In the genomic region with DNA sequence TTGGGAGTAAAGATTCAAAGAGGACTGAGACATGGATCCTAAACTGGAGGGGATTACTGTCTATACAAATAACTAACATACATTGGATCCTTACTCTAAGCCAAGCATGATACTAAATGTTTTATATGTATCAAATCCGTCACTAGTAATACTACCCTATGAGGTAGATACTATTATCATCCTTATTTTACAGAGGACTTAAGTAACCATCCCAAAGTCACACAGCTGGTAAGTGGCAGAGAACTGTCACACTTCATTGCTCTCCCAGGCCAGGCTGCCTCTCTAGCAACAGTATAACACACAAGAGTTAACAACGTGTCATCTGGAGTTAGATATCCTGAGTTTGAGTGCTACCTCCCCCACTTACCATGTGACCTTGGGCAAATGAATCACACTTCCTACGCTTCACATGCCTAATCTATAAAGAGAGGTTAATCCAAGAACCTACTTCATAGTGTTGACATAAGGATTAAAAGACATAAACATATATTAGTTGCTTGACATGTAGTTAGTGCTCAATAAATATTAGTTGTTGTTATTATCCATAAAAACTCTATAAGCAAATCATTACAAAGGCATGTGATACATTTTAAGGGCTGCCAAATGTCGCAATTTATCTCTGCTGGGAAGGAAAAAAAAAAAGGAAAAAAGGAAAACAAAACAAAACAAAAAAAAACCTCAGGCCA, we compare ENCODE assay signal across 9 cellular contexts. TPM values are rescaled to one million over a fixed set of nuclear protein-coding genes. Genes with fewer than 3 reads are reported as not detected.
DNase-seq lines count a peak whose midpoint lies in the region; ATAC-seq and TF ChIP-seq lines count a peak whose summit lies in the region.
"Had no signal": no experiment of that assay in that cellular context is flagged by ENCODE, and none has a peak within 500 bp of the region (broad histone marks: within the 10 kb centered on the region; RNA-seq: fewer than 3 reads in every experiment).

No MANE protein-coding gene starts in this region.

- H3K9me3 ChIP-seq in T-helper 17 cell (ENCODE audit: control insufficient read depth, low read length, poor library complexity, severe bottlenecking) = peaks cover 7% of the 10 kb centered on the region

- TF ChIP-seq CTCF in NB4 (IDR thresholded peaks at IDR 0.05; ENCODE audit: low read depth, low read length) (no peak), choroid plexus epithelial cell (conservative IDR thresholded peaks at IDR 0.05; ENCODE audit: low read depth, low read length) (no peak), chondrocyte (IDR thresholded peaks at IDR 0.05) (no peak)

- no peak overlapping the region for H3K27ac Mint-ChIP-seq in T-helper 17 cell
- H3K27ac Mint-ChIP-seq in chondrocyte (ENCODE audit: unreplicated experiment) = no peak overlapping the region

- peak; percentile 64 for DNase-seq in Daoy (ENCODE audit: low read depth)
- peak; percentile 65 for DNase-seq in NB4 (ENCODE audit: low read depth)
- peak; percentile 67 for DNase-seq in choroid plexus epithelial cell (ENCODE audit: low read depth)
- peak; percentile 61 for DNase-seq in non-pigmented ciliary epithelial cell (ENCODE audit: low read depth)
- no peak for DNase-seq in T-helper 17 cell
- DNase-seq in chondrocyte (ENCODE audit: low spot score) = no peak
- DNase-seq in activated naive CD4-positive, alpha-beta T cell treated with anti-CD3 and anti-CD28 coated beads, Interleukin-2, amount 50 U/mL, for 16 hours = no peak
- DNase-seq in NOMO-1 treated with dmso at 0.1 percent for 144 hours (lab: John Stamatoyannopoulos, UW; ENCODE audit: unreplicated experiment) = no peak

- peaks cover 5% of the 10 kb centered on the region for H3K9me3 Mint-ChIP-seq in chondrocyte (ENCODE audit: low read depth)

- H3K4me3 Mint-ChIP-seq in T-helper 17 cell (no peak overlapping the region), chondrocyte (ENCODE audit: unreplicated experiment) (no peak overlapping the region)

- H3K27me3 Mint-ChIP-seq in T-helper 17 cell (no peaks in the 10 kb centered on the region), chondrocyte (ENCODE audit: low read depth) (no peaks in the 10 kb centered on the region)

- ATAC-seq in T-helper 17 cell = no peak

- no peak for TF ChIP-seq POLR2A in NB4 (IDR thresholded peaks at IDR 0.05; ENCODE audit: extremely low read depth, insufficient read length)

- H3K4me1 Mint-ChIP-seq in T-helper 17 cell = peaks cover 31% of the 10 kb centered on the region
- H3K4me1 Mint-ChIP-seq in chondrocyte (ENCODE audit: low read depth) = no peaks in the 10 kb centered on the region

- H3K36me3 Mint-ChIP-seq in T-helper 17 cell (ENCODE audit: low read depth) (no peaks in the 10 kb centered on the region), chondrocyte (ENCODE audit: low read depth) (no peaks in the 10 kb centered on the region)

- no peak overlapping the region for H3K4me3 ChIP-seq in NB4 (ENCODE audit: low read depth, low read length)
- H3K4me3 ChIP-seq in choroid plexus epithelial cell (ENCODE audit: low read depth, low read length) = no peak overlapping the region
- H3K4me3 ChIP-seq: cardiac muscle cell had no signal

RNA-seq across cellular contexts. Expression of a gene that starts 33.8 kb away (rescaled TPM):
- 0.09 and 0.11 TPM in 2 replicates for total RNA-seq in Daoy (2014; rRNA removed; shearing (Covaris generic))
- total RNA-seq in T-helper 17 cell (1 to 10 TPM; 4.8 to 7.3 TPM), chondrocyte (0.10 TPM in 1 of 3 replicates, not detected in the others)

Comparison
In these comparisons a context has a peak if more than half of its experiments do, and no peak if none do; other contexts are left out.
1. DNase-seq: peak in Daoy (single experiment), NB4 (single experiment), choroid plexus epithelial cell (single experiment) and non-pigmented ciliary epithelial cell (single experiment); none in T-helper 17 cell (0 of 3), chondrocyte (single experiment), activated naive CD4-positive, alpha-beta T cell treated with anti-CD3 and anti-CD28 coated beads, Interleukin-2, amount 50 U/mL, for 16 hours (single experiment) and NOMO-1 treated with dmso at 0.1 percent for 144 hours (single experiment).